ENCODE assay signal across 8 cellular contexts in the genomic region with DNA sequence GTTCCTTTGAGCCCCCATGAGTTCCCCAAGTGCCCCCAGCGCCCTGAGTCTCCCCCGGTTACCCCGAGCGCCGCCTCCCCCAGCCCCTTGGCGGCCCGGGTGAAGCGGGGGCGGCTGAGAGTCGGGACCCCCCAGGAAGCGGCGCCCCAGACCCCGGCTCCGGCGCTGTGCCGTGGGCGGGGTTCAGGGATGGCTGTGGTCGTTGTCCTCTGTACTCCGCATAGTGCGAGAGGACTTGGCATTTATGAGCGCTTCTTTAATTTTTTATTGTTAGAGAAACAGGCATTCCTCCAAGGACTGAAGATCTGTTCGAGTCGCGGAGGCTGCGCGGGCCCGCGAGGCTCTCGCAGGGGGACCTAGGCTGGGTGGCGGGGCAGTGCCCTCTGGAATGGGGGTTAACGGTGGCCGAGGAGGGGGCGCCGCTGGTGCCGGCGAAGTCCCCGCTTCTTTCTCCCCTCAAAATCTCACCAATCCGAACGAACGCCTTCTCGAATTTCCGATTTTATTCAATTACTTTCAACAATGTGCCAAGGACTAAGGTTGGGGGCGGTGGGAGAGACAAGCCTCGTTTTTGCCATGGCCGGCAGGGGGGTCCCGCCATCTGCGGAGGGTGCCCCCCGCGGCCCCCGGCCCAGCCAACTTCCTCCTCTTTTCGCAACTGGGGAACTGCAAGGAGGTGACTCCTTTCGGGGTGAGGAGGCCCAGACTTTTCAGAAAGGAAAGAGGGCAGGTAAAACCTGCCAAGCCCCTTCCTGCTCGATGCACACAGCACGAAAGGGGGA. TPM values are rescaled to one million over a fixed set of nuclear protein-coding genes. Genes with fewer than 3 reads are reported as not detected.
DNase-seq lines count a peak whose midpoint lies in the region; ATAC-seq, FAIRE-seq and TF ChIP-seq lines count a peak whose summit lies in the region.

No MANE protein-coding gene starts in this region.

- no peak for ATAC-seq in HG03354 (IDR thresholded peaks at IDR 0.05; ENCODE audit: poor library complexity, severe bottlenecking, unreplicated experiment)

- no peaks in the 10 kb centered on the region for H3K79me1 ChIP-seq in trophoblast cell (ENCODE audit: low read length)

- H3K27me3 ChIP-seq in Peyer's patch (peaks cover 0 to 16% of the 10 kb centered on the region in 2 donors), fibroblast of lung (ENCODE audit: control insufficient read depth, insufficient read depth, low read length) (peaks cover 59% of the 10 kb centered on the region), trophoblast cell (ENCODE audit: insufficient read depth, low read length) (peaks cover 26% of the 10 kb centered on the region)

- no peak overlapping the region for H3K14ac ChIP-seq in trophoblast cell (ENCODE audit: low read length)

- no peak overlapping the region for H3K9ac ChIP-seq in fibroblast of lung (ENCODE audit: insufficient read depth, low read length)
- no peak overlapping the region for H3K9ac ChIP-seq in trophoblast cell (ENCODE audit: low read length)

- H3K79me2 ChIP-seq in fibroblast of lung (ENCODE audit: control insufficient read depth, insufficient read depth, low read length) (no peaks in the 10 kb centered on the region), trophoblast cell (ENCODE audit: control insufficient read depth, insufficient read depth, low read length, poor library complexity) (no peaks in the 10 kb centered on the region)

- H4K20me1 ChIP-seq in fibroblast of lung (ENCODE audit: control insufficient read depth, extremely low read depth, insufficient read depth, low read length): no peaks in the 10 kb centered on the region

- H3K4me1 ChIP-seq in Peyer's patch (peaks cover 0 to 29% (median 15%) of the 10 kb centered on the region in 4 donors), fibroblast of lung (ENCODE audit: control insufficient read depth, extremely low read depth, insufficient read depth, low read length) (no peaks in the 10 kb centered on the region), trophoblast cell (ENCODE audit: control insufficient read depth in 1 of 2, insufficient read depth in 2 of 2, low read length in 2 of 2) (peaks cover 0 to 10% of the 10 kb centered on the region in 2 experiments)

- H3K18ac ChIP-seq in trophoblast cell (ENCODE audit: low read length): no peak overlapping the region

- no peak overlapping the region for H2BK12ac ChIP-seq in trophoblast cell (ENCODE audit: low read length)

- H4K91ac ChIP-seq in trophoblast cell (ENCODE audit: low read depth, low read length): no peak overlapping the region

- no peak overlapping the region for H3K4ac ChIP-seq in trophoblast cell (ENCODE audit: low read depth, low read length)

- no CpG with 5 or more reads among the region's 54 CpGs for WGBS in trophoblast cell (ENCODE audit: extremely low coverage, insufficient coverage, insufficient read length)

- no peak for DNase-seq in GM12864 (ENCODE audit: low read depth)
- no peak for DNase-seq in Peyer's patch
- DNase-seq in fibroblast of lung (ENCODE audit: low read depth in 2 of 2): no peak
- no peak for DNase-seq in trophoblast cell
- no peak for DNase-seq in NCI-H1105 (lab: John Stamatoyannopoulos, UW)
- no peak for DNase-seq in HTR-8/SVneo (ENCODE audit: insufficient read length, low spot score)
- no peak for DNase-seq in activated CD4-positive, CD25-positive, alpha-beta regulatory T cell treated with anti-CD3 and anti-CD28 coated beads, Interleukin-2, amount 50 U/mL, for 72 hours

- H3K9me3 ChIP-seq in Peyer's patch (no peaks in the 10 kb centered on the region), fibroblast of lung (ENCODE audit: control insufficient read depth, insufficient read depth, low read depth, low read length) (no peaks in the 10 kb centered on the region), trophoblast cell (ENCODE audit: insufficient read depth, low read depth, low read length) (no peaks in the 10 kb centered on the region)

- H4K12ac ChIP-seq in trophoblast cell (ENCODE audit: low read depth, low read length): no peak overlapping the region

- H4K8ac ChIP-seq in trophoblast cell (ENCODE audit: low read depth, low read length): no peak overlapping the region

- H2AFZ ChIP-seq in fibroblast of lung (ENCODE audit: low read length) (no peak overlapping the region), trophoblast cell (ENCODE audit: insufficient read depth, low read length, poor library complexity) (peak overlapping the region; percentile 17)

- no peak overlapping the region for H3K27ac ChIP-seq in Peyer's patch
- no peak overlapping the region for H3K27ac ChIP-seq in fibroblast of lung (ENCODE audit: insufficient read depth, low read length)
- H3K27ac ChIP-seq in trophoblast cell (ENCODE audit: low read depth, low read length): no peak overlapping the region

- no peak for FAIRE-seq in HTR-8/SVneo (lab: Jason Lieb, UNC)

- no peaks in the 10 kb centered on the region for H3K36me3 ChIP-seq in Peyer's patch
- no peaks in the 10 kb centered on the region for H3K36me3 ChIP-seq in fibroblast of lung (ENCODE audit: control insufficient read depth, insufficient read depth, low read length)
- H3K36me3 ChIP-seq in trophoblast cell (ENCODE audit: control insufficient read depth in 1 of 2, insufficient read depth in 2 of 2, low read length in 2 of 2): no peaks in the 10 kb centered on the region

- peak overlapping the region; percentile 54 for H3K4me2 ChIP-seq in fibroblast of lung (ENCODE audit: extremely low read depth, insufficient read depth, low read length)
- peak overlapping the region; percentile 98 for H3K4me2 ChIP-seq in trophoblast cell (ENCODE audit: low read length)

- no peak overlapping the region for H2BK5ac ChIP-seq in trophoblast cell (ENCODE audit: low read depth, low read length, poor library complexity)

- no peak overlapping the region for H3K23ac ChIP-seq in trophoblast cell (ENCODE audit: low read length)

- no peak overlapping the region for H2BK120ac ChIP-seq in trophoblast cell (ENCODE audit: insufficient read depth, low read length, poor library complexity)

- no peak for TF ChIP-seq POLR2A in Peyer's patch (IDR thresholded peaks at IDR 0.05)

- H2AK5ac ChIP-seq in trophoblast cell (ENCODE audit: low read length): no peak overlapping the region

- H3K4me3 ChIP-seq in GM12864 (ENCODE audit: low read depth, low read length) (peak overlapping the region; percentile 38), Peyer's patch (peak overlapping the region; percentile 35 to 79 (median 62)), fibroblast of lung (replicated peaks in 1 of 4; ENCODE audit: control extremely low read depth in 1 of 4, insufficient read depth in 1 of 4, low read depth in 3 of 4, low read length in 4 of 4) (peak overlapping the region in 2 of 4 experiments; percentile 4 to 33), trophoblast cell (ENCODE audit: low read depth, low read length) (no peak overlapping the region)

- TF ChIP-seq CTCF in GM12864 (IDR thresholded peaks at IDR 0.05; ENCODE audit: low read depth, low read length, missing control alignments) (no peak), Peyer's patch (IDR thresholded peaks at IDR 0.05) (no peak), fibroblast of lung (conservative IDR thresholded peaks at IDR 0.05 in 1 of 2, IDR thresholded peaks at IDR 0.05 in 1 of 2; ENCODE audit: low read depth in 1 of 2, low read length in 2 of 2) (no peak)

RNA-seq across cellular contexts. Expression of a gene that starts 0.6 kb away (rescaled TPM):
- 10 to 100 TPM in 2 of 4 donors, 1 to 10 TPM in 2; 3.3 to 25.7 (median 14.1) TPM for total RNA-seq in Peyer's patch
- total RNA-seq in fibroblast of lung: under 0.01 TPM in 1 of 2 replicates, not detected in the other
- polyA plus RNA-seq in fibroblast of lung: 0.09 and 0.27 TPM in 2 replicates
- 0.16 TPM in 1 of 2 replicates, not detected in the other for polyA plus RNA-seq in fibroblast of lung (2012)
- polyA minus RNA-seq in fibroblast of lung (ENCODE audit: low replicate concordance): not detected in 2 replicates
- polyA plus RNA-seq in trophoblast cell (2013): 2.8 and 2.9 TPM in 2 replicates

RNA-seq across cellular contexts. Expression of a gene that starts 32.5 kb away (rescaled TPM):
- total RNA-seq in Peyer's patch (not detected), fibroblast of lung (0.26 and 0.33 TPM in 2 replicates)
- polyA plus RNA-seq in fibroblast of lung: 0.44 and 1.1 TPM in 2 replicates
- polyA plus RNA-seq in fibroblast of lung (2012): 1.1 and 1.4 TPM in 2 replicates
- 0.52 and 0.59 TPM in 2 replicates for polyA minus RNA-seq in fibroblast of lung (ENCODE audit: low replicate concordance)
- 0.05 and 0.07 TPM in 2 replicates for polyA plus RNA-seq in trophoblast cell (2013)

RNA-seq across cellular contexts. Expression of a gene that starts 38.8 kb away (rescaled TPM):
- total RNA-seq in Peyer's patch (not detected), fibroblast of lung (not detected in 2 replicates)
- polyA plus RNA-seq in fibroblast of lung: not detected in 2 replicates
- not detected in 2 replicates for polyA plus RNA-seq in fibroblast of lung (2012)
- polyA minus RNA-seq in fibroblast of lung (ENCODE audit: low replicate concordance): not detected in 2 replicates
- 0.37 and 0.44 TPM in 2 replicates for polyA plus RNA-seq in trophoblast cell (2013)
